32 cellular contexts compared by ENCODE assay signal in the genomic region with DNA sequence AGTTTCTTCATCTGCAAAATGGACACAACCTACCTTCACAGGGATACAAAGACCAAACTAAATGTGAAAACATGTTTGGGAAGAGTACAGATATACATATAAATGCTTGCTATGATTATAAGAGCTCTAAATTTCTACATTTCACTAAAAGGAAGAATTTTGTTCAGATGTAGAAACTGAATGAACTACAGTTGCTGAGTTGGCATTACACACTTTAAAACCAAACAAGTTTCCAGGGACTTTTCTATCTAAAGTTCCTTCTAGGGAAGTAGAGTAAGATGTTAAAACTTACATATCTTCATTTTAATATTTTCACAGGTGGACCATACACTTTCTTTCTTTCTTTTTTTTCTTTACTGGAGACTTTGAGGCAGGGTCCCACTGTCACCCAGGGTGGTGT.
"Had no signal": no experiment of that assay in that cellular context is flagged by ENCODE, and none has a peak within 500 bp of the region (broad histone marks: within the 10 kb centered on the region; RNA-seq: fewer than 3 reads in every experiment).

No MANE protein-coding gene starts in this region.

- H3K27me3 Mint-ChIP-seq: activated B cell treated with CpG ODN at 0.5 μM for 24 hours; activated CD4-positive, alpha-beta memory T cell treated with anti-CD3 and anti-CD28 coated beads for 36 hours; T-cell had no signal

- FAIRE-seq: astrocyte had no signal

- H3K9me3 ChIP-seq: adrenal gland, body of pancreas had no signal

- H3K4me3 Mint-ChIP-seq: activated B cell treated with CpG ODN at 0.5 μM for 24 hours; activated CD4-positive, alpha-beta memory T cell treated with anti-CD3 and anti-CD28 coated beads for 36 hours; activated naive CD4-positive, alpha-beta T cell treated with anti-CD3 and anti-CD28 coated beads for 36 hours; activated T-cell treated with anti-CD3 and anti-CD28 coated beads, Interleukin-2, amount 50 U/mL, for 72 hours; T-cell had no signal

- H3K27ac Mint-ChIP-seq: activated B cell treated with CpG ODN at 0.5 μM for 24 hours; activated CD4-positive, alpha-beta memory T cell treated with anti-CD3 and anti-CD28 coated beads for 36 hours; activated naive CD4-positive, alpha-beta T cell treated with anti-CD3 and anti-CD28 coated beads for 36 hours; activated naive CD4-positive, alpha-beta T cell treated with anti-CD3 and anti-CD28 coated beads, Interleukin-2, amount 50 U/mL, for 72 hours; activated T-cell treated with anti-CD3 and anti-CD28 coated beads, Interleukin-2, amount 50 U/mL, for 72 hours; activated T-helper 2 cell treated with anti-CD3 and anti-CD28 coated beads, Interferon-gamma antibody, Interleukin-2, Interleukin-4, amounts not matched to agents 10 μg/mL and 5 μg/mL and 100 μg/mL, durations not matched to agents 14 hours and 24 hours and 36 hours; T-cell had no signal

- H3K27ac ChIP-seq: adrenal gland, body of pancreas, breast epithelium, Peyer's patch, VCaP had no signal

- H3K36me3 ChIP-seq: adrenal gland, breast epithelium had no signal

- DNase-seq: activated B cell treated with CpG ODN at 0.5 μM for 24 hours; activated CD4-positive, alpha-beta memory T cell treated with anti-CD3 and anti-CD28 coated beads for 36 hours; activated CD4-positive, alpha-beta T cell treated with anti-CD3 and anti-CD28 coated beads for 4 hours; activated CD4-positive, alpha-beta T cell treated with anti-CD3 and anti-CD28 coated beads, Interleukin-2, amount 50 U/mL, for 1 hour; activated CD4-positive, CD25-positive, alpha-beta regulatory T cell treated with anti-CD3 and anti-CD28 coated beads, Interleukin-2, amount 50 U/mL, for 72 hours; activated CD8-positive, alpha-beta memory T cell treated with anti-CD3 and anti-CD28 coated beads, Interleukin-2, amount 50 U/mL, for 4 hours; activated gamma-delta T cell treated with Interleukin-2 at 50 U/mL for 16 hours; activated naive CD4-positive, alpha-beta T cell treated with anti-CD3 and anti-CD28 coated beads for 36 hours; activated T-cell treated with anti-CD3 and anti-CD28 coated beads for 4 hours; activated T-cell treated with anti-CD3 and anti-CD28 coated beads, Interleukin-2, amount 50 U/mL, for 72 hours; adrenal gland; body of pancreas; KG1; NCI-H1105; NCI-H1417 treated with DMSO at 0.1 percent for 48 hours; NCI-H2029; NCI-H345; NCI-H524 treated with DMSO at 0.1 percent for 48 hours; NK-92 treated with Interleukin-12 subunit alpha and Interleukin-12 subunit beta, amount 100 ng/mL, for 24 hours; PC-3; Peyer's patch; RPMI8226; SHP77 treated with DMSO at 0.1 percent for 48 hours; T-cell; T-helper 2 cell; T-helper 9 cell had no signal

- ATAC-seq: activated naive CD4-positive, alpha-beta T cell treated with anti-CD3 and anti-CD28 coated beads, Interleukin-2, amount 50 U/mL, for 72 hours; activated T-cell treated with anti-CD3 and anti-CD28 coated beads, Interleukin-2, amount 50 U/mL, for 72 hours; body of pancreas; PC-3; SK-N-SH treated with all-trans-retinoic acid at 6 μM for 48 hours; T-cell had no signal

- H3K27me3 ChIP-seq: adrenal gland, body of pancreas, breast epithelium, Peyer's patch had no signal

- H3K4me3 ChIP-seq: adrenal gland, body of pancreas, breast epithelium, Peyer's patch had no signal
